ENCODE assay signal across 8 cellular contexts in the genomic region with DNA sequence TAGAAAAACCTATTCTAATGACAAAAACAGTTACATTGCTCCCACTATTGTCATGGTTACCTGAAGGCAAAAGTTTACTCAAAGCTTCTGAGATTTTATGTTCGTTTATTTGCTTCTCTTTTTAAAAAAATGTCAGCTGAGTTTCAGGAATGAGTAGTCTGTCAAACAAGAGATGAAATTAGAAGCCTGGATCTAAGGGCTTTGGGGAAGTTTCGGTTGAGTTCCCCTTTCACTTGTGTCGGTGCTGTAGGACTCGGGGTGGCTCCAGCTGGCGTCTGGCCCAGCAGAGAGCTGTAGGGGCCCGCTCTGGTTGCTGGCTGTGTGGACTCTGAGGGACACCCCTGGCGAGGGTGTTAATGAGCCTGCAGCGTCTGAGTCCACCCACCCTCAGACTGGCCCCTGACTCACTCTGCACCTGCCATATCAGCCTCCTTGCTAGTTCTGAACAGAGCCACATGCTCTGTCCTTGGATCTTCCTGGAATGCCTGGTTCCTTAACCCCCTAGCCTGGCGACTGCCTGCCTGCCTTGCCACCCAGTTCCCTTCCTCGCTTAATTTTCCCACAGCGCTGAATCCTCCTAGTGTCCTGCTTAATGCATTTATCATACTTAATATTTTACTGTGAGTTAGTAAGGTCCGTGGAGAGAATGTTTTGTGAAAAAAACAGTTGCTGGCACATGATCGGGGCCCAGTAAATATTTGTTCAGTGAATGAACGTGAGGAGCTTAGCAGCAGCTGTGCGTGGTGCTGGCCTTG. TPM values are rescaled to one million over a fixed set of nuclear protein-coding genes. Genes with fewer than 3 reads are reported as not detected.
DNase-seq lines count a peak whose midpoint lies in the region; ATAC-seq, FAIRE-seq and TF ChIP-seq lines count a peak whose summit lies in the region.

No MANE protein-coding gene starts in this region.

- SMC1A ChIA-PET in GM12878 (lab: Charles Lee; ENCODE audit: uncharacterized antibody, unreplicated experiment): interaction anchor here (0.7 to 2.0 kb wide), 6 partner anchors 11 to 254 kb away, joined by 3 to 8 read pairs (median 3); a partner anchor contains a TSS

- H3K9me3 ChIP-seq in GM12878 (replicated peaks; ENCODE audit: control insufficient read depth, insufficient read depth, low read length) (no peaks in the 10 kb centered on the region), iPS-20b (ENCODE audit: insufficient read depth, low read depth, low read length) (no peaks in the 10 kb centered on the region)

- FAIRE-seq in HTR-8/SVneo (lab: Jason Lieb, UNC) (peak; percentile 87), GM12878 (lab: Jason Lieb, UNC) (peak; percentile 95)

- ATAC-seq in GM12878: peak; percentile 83
- ATAC-seq in GM21529 (IDR thresholded peaks at IDR 0.05; ENCODE audit: unreplicated experiment): no peak
- ATAC-seq in HG03565 (IDR thresholded peaks at IDR 0.05; ENCODE audit: unreplicated experiment): no peak

- peak overlapping the region; percentile 90 for H3K27ac ChIP-seq in RWPE1
- H3K27ac ChIP-seq in GM12878 (ENCODE audit: control insufficient read depth, insufficient read depth): peak overlapping the region; percentile 84
- no peak overlapping the region for H3K27ac ChIP-seq in iPS-20b (ENCODE audit: low read length)

- H3K4me3 ChIP-seq in GM12878: peak overlapping the region; percentile 86
- H3K4me3 ChIP-seq in iPS-20b (ENCODE audit: low read length): peak overlapping the region; percentile 83
- peak overlapping the region; percentile 59 for H3K4me3 ChIP-seq in skeletal muscle cell (ENCODE audit: low read depth, low read length)

- H3K79me2 ChIP-seq in GM12878 (ENCODE audit: control insufficient read depth, insufficient read depth, low read length): peaks cover 57% of the 10 kb centered on the region

- 14% methylated on average over 15 of the region's 15 CpGs for WGBS in GM12878 (ENCODE audit: insufficient coverage, insufficient replicate concordance, low lambda C conversion rate, missing lambda C conversion rate)

- H2AFZ ChIP-seq in GM12878 (ENCODE audit: control insufficient read depth, low read depth, low read length): no peak overlapping the region

- CTCF ChIA-PET in RWPE1 (lab: Yijun Ruan, JAX) (interaction anchor here (0.6 to 1.2 kb wide), 4 partner anchors 12 to 83 kb away, joined by 3 to 7 read pairs (median 3); a partner anchor contains a TSS), GM12878 (lab: Yijun Ruan, JAX) (interaction anchor here (0.6 to 1.7 kb wide), 10 partner anchors 14 to 359 kb away, joined by 3 to 5 read pairs (median 3); a partner anchor contains a TSS)

- peak; percentile 41 for DNase-seq in ELF-1 (ENCODE audit: low read depth, low spot score)
- peak; percentile 54 for DNase-seq in HTR-8/SVneo (ENCODE audit: insufficient read length, low spot score)
- peak; percentile 63 for DNase-seq in RWPE1 (ENCODE audit: low spot score)
- DNase-seq in GM12878 (ENCODE audit: low read depth, low spot score): no peak
- DNase-seq in skeletal muscle cell (ENCODE audit: low read depth): no peak

- TF ChIP-seq RAD21 in GM12878 (IDR thresholded peaks at IDR 0.05; ENCODE audit: insufficient read depth, low read depth, low read length): 0 out of 2 replicates have a peak, but pooled peaks have one; percentile 8

- no peak for TF ChIP-seq CTCF in RWPE1 (conservative IDR thresholded peaks at IDR 0.05; ENCODE audit: low read depth)
- no peak for TF ChIP-seq CTCF in GM12878 (IDR thresholded peaks at IDR 0.05 in 2 of 3, conservative IDR thresholded peaks at IDR 0.05 in 1 of 3; ENCODE audit: control insufficient read depth in 2 of 3, extremely low read depth in 1 of 3, insufficient read depth in 1 of 3, low read depth in 3 of 3, low read length in 3 of 3)

- peak; percentile 61 for TF ChIP-seq POLR2A in GM12878 (IDR thresholded peaks at IDR 0.05; ENCODE audit: low read depth, low read length)

- intact Hi-C loops in GM12878 (cut with micrococcal nuclease; ENCODE audit: unreplicated experiment): loop anchor here (1.0 kb wide), 1 partner anchor 60 kb away; a partner anchor contains a TSS

- H4K20me1 ChIP-seq in GM12878 (ENCODE audit: control insufficient read depth, insufficient read depth): peaks cover 5% of the 10 kb centered on the region

- peak overlapping the region; percentile 68 for H3K9ac ChIP-seq in GM12878 (ENCODE audit: control insufficient read depth, insufficient read depth, low read length)
- peak overlapping the region; percentile 76; the same call in 1 of the 2 replicates for H3K9ac ChIP-seq in iPS-20b (ENCODE audit: low read depth, low read length)

- H3K4me1 ChIP-seq in GM12878 (ENCODE audit: control insufficient read depth, insufficient read depth, low read length) (peaks cover 7% of the 10 kb centered on the region), iPS-20b (ENCODE audit: insufficient read depth, low read length) (peaks cover 6% of the 10 kb centered on the region; the same call in 1 of the 2 replicates)

- BruUV-seq in GM12878 (replicated peaks; lab: Mats Ljungman, UMichigan): TSS peak; percentile 68

- no peaks in the 10 kb centered on the region; a peak in 2 of 4 replicates for H3K36me3 ChIP-seq in GM12878 (ENCODE audit: control insufficient read depth in 2 of 2, insufficient read depth in 2 of 2, low read length in 1 of 2)
- peaks cover 1% of the 10 kb centered on the region; the same call in 1 of the 2 replicates for H3K36me3 ChIP-seq in iPS-20b (ENCODE audit: insufficient read depth, low read depth, low read length)

- no peaks in the 10 kb centered on the region for H3K27me3 ChIP-seq in GM12878 (replicated peaks in 1 of 2; ENCODE audit: control insufficient read depth in 2 of 2, insufficient read depth in 2 of 2, low read length in 1 of 2)
- no peaks in the 10 kb centered on the region for H3K27me3 ChIP-seq in iPS-20b (ENCODE audit: insufficient read depth, low read length)

- H3K4me2 ChIP-seq in GM12878 (ENCODE audit: control insufficient read depth, insufficient read depth): peak overlapping the region; percentile 97

- POLR2A ChIA-PET in RWPE1 (lab: Yijun Ruan, JAX; ENCODE audit: low non-redundant PET) (interaction anchor here (1.7 kb wide), 1 partner anchor 31 kb away, joined by 5 read pairs; a partner anchor contains a TSS), GM12878 (lab: Charles Lee) (interaction anchor here (0.6 to 1.2 kb wide), 7 partner anchors 8 to 254 kb away, joined by 3 to 6 read pairs (median 3); a partner anchor contains a TSS)

- no peak for TF ChIP-seq EP300 in GM12878 (IDR thresholded peaks at IDR 0.05; ENCODE audit: borderline replicate concordance in 1 of 2, control insufficient read depth in 1 of 2, low read depth in 2 of 2, low read length in 2 of 2)

- RAD21 ChIA-PET in GM12878 (lab: Charles Lee; ENCODE audit: unreplicated experiment): interaction anchor here (0.5 to 1.5 kb wide), 10 partner anchors 22 to 359 kb away, joined by 3 to 4 read pairs (median 3); a partner anchor contains a TSS

- in situ Hi-C loops in GM12878 (cut with MboI): no loop called here

RNA-seq across cellular contexts. Expression of a gene that starts 1.4 kb away (rescaled TPM):
- 32.0 and 39.1 TPM in 2 replicates for total RNA-seq in GM12878 (2013; cell fraction: nucleolus; rRNA removed)
- 33.7 and 36.0 TPM in 2 replicates for total RNA-seq in GM12878 (2014; rRNA removed)
- total RNA-seq in GM12878 (2014; rRNA removed; fragmentation: Illumina TruSeq; extraction: Trizol): 16.9 and 17.9 TPM in 2 replicates
- 34.6 and 36.8 TPM in 2 replicates for total RNA-seq in GM12878 (2021)
- 10.2 TPM for polyA plus RNA-seq in GM12878 (2011; ENCODE audit: low read depth)
- polyA plus RNA-seq in GM12878 (2011; rRNA removed): 13.2 and 20.6 TPM in 2 replicates
- polyA plus RNA-seq in GM12878 (2011; cell fraction: cytosol; rRNA removed): 29.7 and 34.3 TPM in 2 replicates
- polyA plus RNA-seq in GM12878 (2011; cell fraction: nucleus; rRNA removed): 34.3 and 39.2 TPM in 2 replicates
- polyA plus RNA-seq in GM12878 (2012): 20.7 and 21.7 TPM in 2 replicates
- 6.1 and 16.0 TPM in 2 replicates for polyA plus RNA-seq in GM12878 (2014; fragmentation: Illumina TruSeq; extraction: Trizol)
- 1 to 10 TPM in 1 of 2 experiments, under 1 TPM in 1; 0.69 to 1.6 TPM for polyA plus RNA-seq in GM12878 (2014; fragmentation: Nextera tagmentation; extraction: Ambion mirVana)
- polyA plus RNA-seq in GM12878 (2014; rRNA removed): 27.8 and 31.8 TPM in 2 replicates
- polyA plus RNA-seq in GM12878 (2016; fragmentation: Nextera tagmentation; extraction: Ambion mirVana): 10 to 100 TPM; 11.7 to 16.0 TPM
- 22.3 and 37.0 TPM in 2 replicates for polyA minus RNA-seq in GM12878 (2011; rRNA and poly(A)+ RNA removed)
- 13.5 and 16.1 TPM in 2 replicates for polyA minus RNA-seq in GM12878 (2011; cell fraction: cytosol; rRNA and poly(A)+ RNA removed)
- polyA minus RNA-seq in GM12878 (2011; cell fraction: nucleus; rRNA and poly(A)+ RNA removed): 7.3 and 14.4 TPM in 2 replicates

RNA-seq across cellular contexts. Expression of a gene that starts 31.2 kb away (rescaled TPM):
- total RNA-seq in GM12878 (2013; cell fraction: nucleolus; rRNA removed): 29.9 and 30.8 TPM in 2 replicates
- 28.4 and 30.4 TPM in 2 replicates for total RNA-seq in GM12878 (2014; rRNA removed)
- 37.3 and 38.4 TPM in 2 replicates for total RNA-seq in GM12878 (2014; rRNA removed; fragmentation: Illumina TruSeq; extraction: Trizol)
- 43.4 and 46.2 TPM in 2 replicates for total RNA-seq in GM12878 (2021)
- polyA plus RNA-seq in GM12878 (2011; ENCODE audit: low read depth): 27.6 TPM
- 46.5 and 53.8 TPM in 2 replicates for polyA plus RNA-seq in GM12878 (2011; rRNA removed)
- 54.9 and 65.7 TPM in 2 replicates for polyA plus RNA-seq in GM12878 (2011; cell fraction: cytosol; rRNA removed)
- 53.8 and 63.9 TPM in 2 replicates for polyA plus RNA-seq in GM12878 (2011; cell fraction: nucleus; rRNA removed)
- 38.7 and 41.1 TPM in 2 replicates for polyA plus RNA-seq in GM12878 (2012)
- 39.2 and 50.2 TPM in 2 replicates for polyA plus RNA-seq in GM12878 (2014; fragmentation: Illumina TruSeq; extraction: Trizol)
- polyA plus RNA-seq in GM12878 (2014; fragmentation: Nextera tagmentation; extraction: Ambion mirVana): 1 to 10 TPM; 1.6 to 4.1 TPM
- 46.5 and 50.8 TPM in 2 replicates for polyA plus RNA-seq in GM12878 (2014; rRNA removed)
- 10 to 100 TPM; 68.1 to 71.0 TPM for polyA plus RNA-seq in GM12878 (2016; fragmentation: Nextera tagmentation; extraction: Ambion mirVana)
- polyA minus RNA-seq in GM12878 (2011; rRNA and poly(A)+ RNA removed): 26.4 and 36.3 TPM in 2 replicates
- 51.5 and 53.3 TPM in 2 replicates for polyA minus RNA-seq in GM12878 (2011; cell fraction: cytosol; rRNA and poly(A)+ RNA removed)
- polyA minus RNA-seq in GM12878 (2011; cell fraction: nucleus; rRNA and poly(A)+ RNA removed): 9.1 and 18.6 TPM in 2 replicates

RNA-seq across cellular contexts. Expression of a gene that starts 35.0 kb away (rescaled TPM):
- total RNA-seq in GM12878 (2013; cell fraction: nucleolus; rRNA removed): not detected in 2 replicates
- total RNA-seq in GM12878 (2014; rRNA removed) (not detected in 2 replicates), GM12878 (2014; rRNA removed; fragmentation: Illumina TruSeq; extraction: Trizol) (not detected in 2 replicates), GM12878 (2021) (not detected in 2 replicates)
- not detected for polyA plus RNA-seq in GM12878 (2011; ENCODE audit: low read depth)
- polyA plus RNA-seq in GM12878 (2011; rRNA removed) (not detected in 2 replicates), GM12878 (2014; fragmentation: Illumina TruSeq; extraction: Trizol) (not detected in 2 replicates), GM12878 (2014; fragmentation: Nextera tagmentation; extraction: Ambion mirVana) (not detected), GM12878 (2014; rRNA removed) (not detected in 2 replicates), GM12878 (2016; fragmentation: Nextera tagmentation; extraction: Ambion mirVana) (under 1 TPM in 1 of 2 experiments, not detected in 1; 0.13 TPM)
- polyA plus RNA-seq in GM12878 (2011; cell fraction: cytosol; rRNA removed): not detected in 2 replicates
- polyA plus RNA-seq in GM12878 (2011; cell fraction: nucleus; rRNA removed): not detected in 2 replicates
- polyA plus RNA-seq in GM12878 (2012): 0.08 TPM in 1 of 2 replicates, not detected in the other
- polyA minus RNA-seq in GM12878 (2011; rRNA and poly(A)+ RNA removed): not detected in 2 replicates
- not detected in 2 replicates for polyA minus RNA-seq in GM12878 (2011; cell fraction: cytosol; rRNA and poly(A)+ RNA removed)
- polyA minus RNA-seq in GM12878 (2011; cell fraction: nucleus; rRNA and poly(A)+ RNA removed): not detected in 2 replicates

RNA-seq across cellular contexts. Expression of a gene that starts 59.9 kb away (rescaled TPM):
- total RNA-seq in GM12878 (2013; cell fraction: nucleolus; rRNA removed): 58.9 and 62.6 TPM in 2 replicates
- total RNA-seq in GM12878 (2014; rRNA removed) (17.5 and 23.6 TPM in 2 replicates), GM12878 (2014; rRNA removed; fragmentation: Illumina TruSeq; extraction: Trizol) (11.0 and 13.2 TPM in 2 replicates), GM12878 (2021) (30.0 and 36.3 TPM in 2 replicates)
- 10.2 TPM for polyA plus RNA-seq in GM12878 (2011; ENCODE audit: low read depth)
- polyA plus RNA-seq in GM12878 (2011; rRNA removed) (10.9 and 26.0 TPM in 2 replicates), GM12878 (2014; fragmentation: Illumina TruSeq; extraction: Trizol) (5.6 and 13.4 TPM in 2 replicates), GM12878 (2014; fragmentation: Nextera tagmentation; extraction: Ambion mirVana) (1 to 10 TPM; 2.4 to 7.9 TPM), GM12878 (2014; rRNA removed) (34.4 and 42.5 TPM in 2 replicates), GM12878 (2016; fragmentation: Nextera tagmentation; extraction: Ambion mirVana) (10 to 100 TPM; 27.9 to 30.8 TPM)
- 34.7 and 54.2 TPM in 2 replicates for polyA plus RNA-seq in GM12878 (2011; cell fraction: cytosol; rRNA removed)
- polyA plus RNA-seq in GM12878 (2011; cell fraction: nucleus; rRNA removed): 190 and 213 TPM in 2 replicates
- 22.7 and 27.4 TPM in 2 replicates for polyA plus RNA-seq in GM12878 (2012)
- 21.1 and 31.2 TPM in 2 replicates for polyA minus RNA-seq in GM12878 (2011; rRNA and poly(A)+ RNA removed)
- 9.9 and 11.3 TPM in 2 replicates for polyA minus RNA-seq in GM12878 (2011; cell fraction: cytosol; rRNA and poly(A)+ RNA removed)
- 26.1 and 40.2 TPM in 2 replicates for polyA minus RNA-seq in GM12878 (2011; cell fraction: nucleus; rRNA and poly(A)+ RNA removed)

Comparison
In these comparisons a context has a peak if more than half of its experiments do, and no peak if none do; other contexts are left out.
1. DNase-seq: peak in ELF-1 (single experiment), HTR-8/SVneo (single experiment) and RWPE1 (single experiment); none in GM12878 (single experiment) and skeletal muscle cell (single experiment).
2. Peak in every context shown above with its lines, with median percentiles within 50 percentile points of each other: H3K4me3 ChIP-seq.